ENCODE assay signal across 1 cellular context in genomic region chr18:62425465-62426190, GRCh38.
TF ChIP-seq lines count a peak whose summit lies in the region.

No MANE protein-coding gene starts in this region.

TF ChIP-seq in GM12878, 131 proteins besides CTCF, POLR2A, EP300 and RAD21 (continued from another document):
- TF ChIP-seq BACH1 (IDR thresholded peaks at IDR 0.05; ENCODE audit: borderline replicate concordance): no peak
- no peak for TF ChIP-seq ETV6 (conservative IDR thresholded peaks at IDR 0.05 in 1 of 2, IDR thresholded peaks at IDR 0.05 in 1 of 2; ENCODE audit: borderline replicate concordance in 1 of 2, low read depth in 1 of 2)
- no peak for TF ChIP-seq POU2F2 (IDR thresholded peaks at IDR 0.05; ENCODE audit: borderline replicate concordance, low read depth, low read length)
- no peak for TF ChIP-seq TBL1XR1 (IDR thresholded peaks at IDR 0.05; ENCODE audit: low read depth, low read length)
- TF ChIP-seq SPI1 (IDR thresholded peaks at IDR 0.05; ENCODE audit: borderline replicate concordance, insufficient read depth, low read depth, low read length): no peak
- no peak for TF ChIP-seq LARP7 (IDR thresholded peaks at IDR 0.05)
- 0 out of 2 replicates have a peak, but pooled peaks have one; percentile 34 for TF ChIP-seq STAT1 (conservative IDR thresholded peaks at IDR 0.05)
- TF ChIP-seq SMC3 (IDR thresholded peaks at IDR 0.05; ENCODE audit: borderline replicate concordance, low read length): peak; percentile 68; the same call in 1 of the 2 replicates
- TF ChIP-seq MTA2 (IDR thresholded peaks at IDR 0.05; ENCODE audit: low read depth): no peak
- no peak for TF ChIP-seq CBX5 (IDR thresholded peaks at IDR 0.05; ENCODE audit: low read depth)
